14 cellular contexts compared by ENCODE assay signal in genomic region chr7:11833431-11833830, GRCh38. TPM values are rescaled to one million over a fixed set of nuclear protein-coding genes. Genes with fewer than 3 reads are reported as not detected.
DNase-seq lines count a peak whose midpoint lies in the region; ATAC-seq and TF ChIP-seq lines count a peak whose summit lies in the region.
"Had no signal": no experiment of that assay in that cellular context is flagged by ENCODE, and none has a peak within 500 bp of the region (broad histone marks: within the 10 kb centered on the region; RNA-seq: fewer than 3 reads in every experiment).

No MANE protein-coding gene starts in this region.

- H3K27me3 Mint-ChIP-seq in endothelial cell (ENCODE audit: unreplicated experiment) = no peaks in the 10 kb centered on the region

- TF ChIP-seq POLR2A in Peyer's patch (IDR thresholded peaks at IDR 0.05) = no peak

- H3K4me3 ChIP-seq in BE2C (ENCODE audit: low read depth, low read length) (peak overlapping the region; percentile 34), Peyer's patch (no peak overlapping the region)
- H3K4me3 ChIP-seq: heart right ventricle, tibial artery had no signal

- peaks cover 26% of the 10 kb centered on the region for H3K4me1 Mint-ChIP-seq in endothelial cell (ENCODE audit: unreplicated experiment)

- H3K27me3 ChIP-seq in BE2C = no peaks in the 10 kb centered on the region
- H3K27me3 ChIP-seq in Peyer's patch = no peaks in the 10 kb centered on the region
- H3K27me3 ChIP-seq: tibial artery had no signal

- DNase-seq in BE2C (peak; percentile 69), M059J (ENCODE audit: low read depth) (peak; percentile 50), NCI-H526 treated with DMSO at 0.1 percent for 48 hours (lab: John Stamatoyannopoulos, UW) (peak; percentile 91), endothelial cell (ENCODE audit: low spot score) (no peak), Peyer's patch (no peak), iPS-NIHi11 (ENCODE audit: low spot score) (no peak)
- DNase-seq: activated T-cell treated with anti-CD3 and anti-CD28 coated beads for 4 hours, anterior cingulate cortex, heart right ventricle, mammary epithelial cell, tibial artery had no signal

- H3K9me3 Mint-ChIP-seq in endothelial cell (ENCODE audit: unreplicated experiment) = no peaks in the 10 kb centered on the region

- no peak overlapping the region for H3K27ac ChIP-seq in Peyer's patch
- H3K27ac ChIP-seq: tibial artery had no signal

- H3K36me3 ChIP-seq in BE2C = no peaks in the 10 kb centered on the region
- H3K36me3 ChIP-seq in Peyer's patch = no peaks in the 10 kb centered on the region
- H3K36me3 ChIP-seq: heart right ventricle, tibial artery had no signal

- TF ChIP-seq CTCF in BE2C (IDR thresholded peaks at IDR 0.05; ENCODE audit: low read depth, low read length) (no peak), endothelial cell (IDR thresholded peaks at IDR 0.05; ENCODE audit: unreplicated experiment) (no peak), Peyer's patch (IDR thresholded peaks at IDR 0.05) (no peak)

- no peaks in the 10 kb centered on the region for H3K36me3 Mint-ChIP-seq in endothelial cell (ENCODE audit: low read depth, unreplicated experiment)
- H3K36me3 Mint-ChIP-seq: IgD-negative memory B cell had no signal

- H3K4me3 Mint-ChIP-seq in endothelial cell (ENCODE audit: unreplicated experiment) = no peak overlapping the region
- H3K4me3 Mint-ChIP-seq: IgD-negative memory B cell had no signal

- H3K9me3 ChIP-seq in BE2C = no peaks in the 10 kb centered on the region
- no peaks in the 10 kb centered on the region for H3K9me3 ChIP-seq in Peyer's patch

- H3K4me1 ChIP-seq in BE2C = peaks cover 14% of the 10 kb centered on the region
- H3K4me1 ChIP-seq in Peyer's patch = peaks cover 0 to 4% (median 0%) of the 10 kb centered on the region in 4 donors

- H3K27ac Mint-ChIP-seq in endothelial cell (ENCODE audit: unreplicated experiment) = peak overlapping the region; percentile 78

- ATAC-seq in HG02571 (IDR thresholded peaks at IDR 0.05; ENCODE audit: unreplicated experiment) (no peak), GM19395 (IDR thresholded peaks at IDR 0.05; ENCODE audit: unreplicated experiment) (no peak)
- ATAC-seq: heart right ventricle had no signal

RNA-seq across cellular contexts. Expression of gene THSD7A, which starts 1.4 kb away (rescaled TPM):
- 18.2 TPM for polyA plus RNA-seq in BE2C (2012; ENCODE audit: insufficient read depth, insufficient read length, low read depth)
- total RNA-seq in M059J (2014; rRNA removed; shearing (Covaris generic)) = 3.1 and 5.2 TPM in 2 replicates
- total RNA-seq in endothelial cell (ENCODE audit: unreplicated experiment) (28.7 TPM), Peyer's patch (1 to 10 TPM in 3 of 4 donors, under 1 TPM in 1; 0.53 to 4.1 (median 2.1) TPM)
- total RNA-seq: mammary epithelial cell had no signal
- polyA plus RNA-seq: IgD-negative memory B cell, mammary epithelial cell had no signal

Comparison
In these comparisons a context has a peak if more than half of its experiments do, and no peak if none do; other contexts are left out.
1. DNase-seq: peak in BE2C (single experiment), M059J (single experiment) and NCI-H526 treated with DMSO at 0.1 percent for 48 hours (single experiment); none in endothelial cell (single experiment), Peyer's patch (0 of 3) and iPS-NIHi11 (single experiment).